Comparison of ENCODE assay signal across 8 cellular contexts in the genomic region with DNA sequence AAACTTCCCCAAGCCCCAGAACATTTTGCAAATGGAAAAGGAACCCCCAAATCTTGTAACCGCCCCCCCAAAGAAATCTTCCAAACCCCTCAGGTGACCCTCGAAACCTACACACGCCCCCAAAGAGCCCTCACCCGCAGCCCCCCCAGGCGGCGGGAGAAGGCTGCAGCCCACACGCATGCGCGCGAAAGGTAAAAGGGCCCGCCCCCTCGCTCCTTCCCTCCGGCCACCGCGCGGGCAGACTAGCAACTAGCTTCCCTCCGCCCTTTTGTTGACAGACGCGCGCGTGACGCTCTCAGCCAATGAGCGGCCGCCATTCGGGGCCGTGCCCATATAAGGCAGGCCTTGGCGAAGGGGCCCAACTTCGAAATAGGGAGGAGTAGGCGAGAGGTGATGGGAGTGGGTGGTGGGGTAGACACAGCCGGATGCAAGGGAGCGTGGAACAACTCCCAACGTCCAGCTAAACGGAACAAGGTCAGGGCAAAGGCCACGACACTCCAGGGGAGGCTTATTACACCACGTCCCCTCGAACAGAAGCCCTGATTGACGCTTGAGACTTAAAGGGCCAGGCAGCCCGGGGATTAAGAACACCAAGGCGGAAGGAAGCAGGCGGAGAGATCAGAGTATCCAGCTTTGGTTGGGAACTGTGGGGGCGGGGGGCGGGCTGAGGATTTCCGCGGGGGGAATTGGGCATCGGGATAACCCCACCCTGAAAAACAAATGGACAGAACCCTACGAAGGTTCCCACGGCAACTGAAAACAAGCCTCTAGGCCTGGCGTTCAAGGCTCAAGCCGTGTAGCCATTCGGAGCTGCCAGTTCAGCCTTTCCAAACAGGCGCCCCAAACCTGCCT. TPM values are rescaled to one million over a fixed set of nuclear protein-coding genes. Genes with fewer than 3 reads are reported as not detected.
A peak's percentile ranks its signal among the peaks of the same experiment; 100 is the strongest.
DNase-seq lines count a peak whose midpoint lies in the region; ATAC-seq and TF ChIP-seq lines count a peak whose summit lies in the region.

No MANE protein-coding gene starts in this region.

- peak; percentile 93 for ATAC-seq in GM19023 (IDR thresholded peaks at IDR 0.05; ENCODE audit: unreplicated experiment)
- peak; percentile 94 for ATAC-seq in HG03342 (IDR thresholded peaks at IDR 0.05; ENCODE audit: unreplicated experiment)
- peak; percentile 97 to 98 for ATAC-seq in activated CD4-positive, CD25-positive, alpha-beta regulatory T cell treated with anti-CD3 and anti-CD28 coated beads, Interleukin-2, amount 50 U/mL, for 24 hours

- no peaks in the 10 kb centered on the region for H3K27me3 ChIP-seq in spleen (replicated peaks in 1 of 7)

- intact Hi-C loops in spleen (cut with DNase I; ENCODE audit: low total_unique reads): no loop called here

- WGBS in spleen, 5 donors: 0 to 1% (median 1%) methylated on average over 41 to 51 of the region's 51 CpGs

- no peaks in the 10 kb centered on the region for H3K9me3 ChIP-seq in spleen

- H3K27ac ChIP-seq in spleen: peak overlapping the region; percentile 86 to 97 (median 94)

- TF ChIP-seq POLR2A in spleen (IDR thresholded peaks at IDR 0.05): no peak

- peaks cover 0 to 45% (median 17%) of the 10 kb centered on the region in 6 donors for H3K36me3 ChIP-seq in spleen

- peak; percentile 98 for DNase-seq in AG09319 (ENCODE audit: extremely low read depth, low read depth)
- DNase-seq in NCI-H446 (lab: John Stamatoyannopoulos, UW): peak; percentile 98 to 100
- peak; percentile 99 for DNase-seq in cerebellar cortex (ENCODE audit: low spot score)
- peak; percentile 99 for DNase-seq in iris pigment epithelial cell (ENCODE audit: low read depth)
- DNase-seq in spleen: peak; percentile 99

- H3K4me1 ChIP-seq in spleen: peaks cover 6 to 59% (median 30%) of the 10 kb centered on the region in 6 donors

- TF ChIP-seq CTCF in AG09319 (IDR thresholded peaks at IDR 0.05; ENCODE audit: low read depth, low read length) (peak; percentile 20), spleen (IDR thresholded peaks at IDR 0.05 in 8 of 11, conservative IDR thresholded peaks at IDR 0.05 in 3 of 11) (peak in 7 of 11 experiments; percentile 24 to 67 (median 47))

- peak overlapping the region; percentile 47 to 82 (median 55) for H3K4me3 ChIP-seq in spleen

RNA-seq across cellular contexts. Expression of gene FBXO46, which starts 13.3 kb away (rescaled TPM):
- 10 to 100 TPM; 12.8 to 28.1 (median 23.6) TPM for total RNA-seq in spleen
- polyA plus RNA-seq in spleen: 10 to 100 TPM in 2 of 3 donors, 1 to 10 TPM in 1; 8.8 to 14.4 (median 10.4) TPM

RNA-seq across cellular contexts. Expression of gene MEIOSIN, which starts 15.9 kb away (rescaled TPM):
- not detected for total RNA-seq in spleen
- polyA plus RNA-seq in spleen: under 1 TPM in 1 of 3 donors, not detected in 2; 0.02 TPM

RNA-seq across cellular contexts. Expression of gene QPCTL, which starts 24.9 kb away (rescaled TPM):
- total RNA-seq in spleen: 10 to 100 TPM in 2 of 7 donors, 1 to 10 TPM in 5; 5.0 to 10.7 (median 8.8) TPM
- polyA plus RNA-seq in spleen: 10 to 100 TPM in 2 of 3 donors, 1 to 10 TPM in 1; 9.5 to 10.7 (median 10.2) TPM

RNA-seq across cellular contexts. Expression of gene SNRPD2, which starts 25.6 kb away (rescaled TPM):
- total RNA-seq in spleen: 100 to 1,000 TPM; 117 to 280 (median 200) TPM
- 100 to 1,000 TPM; 368 to 587 (median 432) TPM for polyA plus RNA-seq in spleen

RNA-seq across cellular contexts. Expression of gene GIPR, which starts 49.3 kb away (rescaled TPM):
- 1 to 10 TPM; 1.7 to 7.5 (median 3.7) TPM for total RNA-seq in spleen
- 1 to 10 TPM in 1 of 3 donors, under 1 TPM in 2; 0.49 to 1.7 (median 0.83) TPM for polyA plus RNA-seq in spleen

Comparison
In these comparisons a context has a peak if more than half of its experiments do, and no peak if none do; other contexts are left out.
1. Peak in every context shown above with its lines: DNase-seq, ATAC-seq, H3K4me3 ChIP-seq and H3K27ac ChIP-seq.